24 cellular contexts compared by ENCODE assay signal in genomic region chr3:84998545-84998944, GRCh38. TPM values are rescaled to one million over a fixed set of nuclear protein-coding genes. Genes with fewer than 3 reads are reported as not detected.
A peak's percentile ranks its signal among the peaks of the same experiment; 100 is the strongest.
DNase-seq lines count a peak whose midpoint lies in the region; ATAC-seq, FAIRE-seq and TF ChIP-seq lines count a peak whose summit lies in the region.
"Had no signal": no experiment of that assay in that cellular context is flagged by ENCODE, and none has a peak within 500 bp of the region (broad histone marks: within the 10 kb centered on the region; RNA-seq: fewer than 3 reads in every experiment).

No MANE protein-coding gene starts in this region.

- H3K36me3 Mint-ChIP-seq in Caco-2 (ENCODE audit: insufficient read depth, unreplicated experiment) = no peaks in the 10 kb centered on the region
- H3K36me3 Mint-ChIP-seq: CD14-positive monocyte; CD8-positive, alpha-beta memory T cell had no signal

- H3K4me1 Mint-ChIP-seq in Caco-2 (ENCODE audit: low read depth, unreplicated experiment) = no peaks in the 10 kb centered on the region
- H3K4me1 Mint-ChIP-seq: CD14-positive monocyte; CD8-positive, alpha-beta memory T cell had no signal

- H3K9ac ChIP-seq in liver (ENCODE audit: low read depth in 1 of 2, low read length in 2 of 2) = no peak overlapping the region
- no peak overlapping the region for H3K9ac ChIP-seq in HepG2 (ENCODE audit: insufficient read depth, low read depth, low read length)
- H3K9ac ChIP-seq: BLaER1 treated with 17β-estradiol and CSF1 and Interleukin-3, amounts not matched to agents 10 nM and 100 nM had no signal

- H3K4me2 ChIP-seq in HepG2 (ENCODE audit: low read depth, low read length) = no peak overlapping the region
- H3K4me2 ChIP-seq: A549; BLaER1 treated with 17β-estradiol and CSF1 and Interleukin-3, amounts not matched to agents 10 nM and 100 nM had no signal

- H3K27me3 Mint-ChIP-seq in Caco-2 (ENCODE audit: insufficient read depth, unreplicated experiment) = no peaks in the 10 kb centered on the region
- H3K27me3 Mint-ChIP-seq: CD4-positive, alpha-beta T cell; CD8-positive, alpha-beta memory T cell had no signal

- no peaks in the 10 kb centered on the region for H3K36me3 ChIP-seq in liver (ENCODE audit: control insufficient read depth in 4 of 4, insufficient read depth in 3 of 4, low read depth in 1 of 4, low read length in 3 of 4)
- H3K36me3 ChIP-seq in HepG2 (replicated peaks in 1 of 2; ENCODE audit: control insufficient read depth in 1 of 2, insufficient read depth in 2 of 2, low read length in 2 of 2) = no peaks in the 10 kb centered on the region
- no peaks in the 10 kb centered on the region for H3K36me3 ChIP-seq in right lobe of liver
- H3K36me3 ChIP-seq in H7 (replicated peaks; ENCODE audit: control insufficient read depth, insufficient read depth, low read length) = no peaks in the 10 kb centered on the region
- H3K36me3 ChIP-seq in Caco-2 (ENCODE audit: control insufficient read depth, insufficient read depth, low read length) = no peaks in the 10 kb centered on the region
- H3K36me3 ChIP-seq: BE2C; BLaER1 treated with 17β-estradiol and CSF1 and Interleukin-3, amounts not matched to agents 10 nM and 100 nM had no signal

- DNase-seq in HepG2 (ENCODE audit: low spot score) (no peak), cerebellar nuclear complex (lab: John Stamatoyannopoulos, UW) (peak; percentile 2 to 48), right lobe of liver (peak in 1 of 3 donors; percentile 51), H7 (no peak), Caco-2 (no peak)
- DNase-seq: 8988T; ACHN; AML-193; BE2C; Calu3; CD4-positive, alpha-beta T cell; CD8-positive, alpha-beta memory T cell; DMS79; EL; GF-D8; GOT3; HCEC 1CT had no signal

- H3K27ac Mint-ChIP-seq in Caco-2 (ENCODE audit: unreplicated experiment) = no peak overlapping the region
- H3K27ac Mint-ChIP-seq: CD14-positive monocyte; CD4-positive, alpha-beta T cell; CD8-positive, alpha-beta memory T cell had no signal

- no peak overlapping the region for H2AFZ ChIP-seq in HepG2 (ENCODE audit: low read length)

- no peak overlapping the region for H3K4me3 Mint-ChIP-seq in Caco-2 (ENCODE audit: unreplicated experiment)
- H3K4me3 Mint-ChIP-seq: CD14-positive monocyte; CD4-positive, alpha-beta T cell; CD8-positive, alpha-beta memory T cell had no signal

- H3K27me3 ChIP-seq in liver (ENCODE audit: control insufficient read depth in 4 of 4, insufficient read depth in 4 of 4, low read length in 3 of 4) = no peaks in the 10 kb centered on the region
- H3K27me3 ChIP-seq in HepG2 (ENCODE audit: control insufficient read depth in 1 of 2, insufficient read depth in 2 of 2, low read length in 2 of 2) = no peaks in the 10 kb centered on the region; a peak in 1 of 5 replicates
- H3K27me3 ChIP-seq in right lobe of liver = no peaks in the 10 kb centered on the region
- no peaks in the 10 kb centered on the region for H3K27me3 ChIP-seq in H7 (ENCODE audit: control insufficient read depth, insufficient read depth, low read length)
- H3K27me3 ChIP-seq in Caco-2 (replicated peaks; ENCODE audit: control insufficient read depth, insufficient read depth, low read length) = no peaks in the 10 kb centered on the region
- H3K27me3 ChIP-seq: BE2C; BLaER1 treated with 17β-estradiol and CSF1 and Interleukin-3, amounts not matched to agents 10 nM and 100 nM had no signal

- H3K27ac ChIP-seq in liver (ENCODE audit: low read depth in 1 of 2, low read length in 2 of 2) (no peak overlapping the region), HepG2 (ENCODE audit: extremely low read length, insufficient read depth, low read length) (no peak overlapping the region), right lobe of liver (no peak overlapping the region)
- H3K27ac ChIP-seq: A549; BLaER1 treated with 17β-estradiol and CSF1 and Interleukin-3, amounts not matched to agents 10 nM and 100 nM had no signal

- in situ Hi-C loops in HepG2 (cut with HindIII; ENCODE audit: extremely low pct_ligation_motif_present, low pct_unique_long_range_greater_than_20kb) = no loop called here

- WGBS in liver = 26% methylated on average over 3 of the region's 3 CpGs
- WGBS in HepG2 (ENCODE audit: low lambda C conversion rate) = 8% methylated on average over 3 of the region's 3 CpGs
- WGBS in right lobe of liver (ENCODE audit: insufficient coverage, low coverage, low lambda C conversion rate, missing lambda C conversion rate) = 32% methylated on average over 3 of the region's 3 CpGs

- ATAC-seq in HepG2 (no peak), right lobe of liver (peak; percentile 75 to 87 (median 82))
- ATAC-seq: A549 had no signal

- intact Hi-C loops in HepG2 (cut with micrococcal nuclease; ENCODE audit: unreplicated experiment) = no loop called here
- intact Hi-C loops in right lobe of liver (cut with DNase I) = no loop called here
- intact Hi-C loops in Caco-2 (cut with micrococcal nuclease; ENCODE audit: unreplicated experiment) = no loop called here

- H3K79me2 ChIP-seq in HepG2 (ENCODE audit: insufficient read depth, low read length) = no peaks in the 10 kb centered on the region

- POLR2A ChIA-PET in HepG2 (lab: Yijun Ruan, JAX) (no interaction called here), Caco-2 (lab: Charles Lee) (no interaction called here)

- CTCF ChIA-PET in HepG2 (lab: Yijun Ruan, JAX; ENCODE audit: low intra/inter-chr PET ratio, low total read pairs) (no interaction called here), Caco-2 (lab: Charles Lee) (no interaction called here)

- TF ChIP-seq CTCF in liver (IDR thresholded peaks at IDR 0.05; ENCODE audit: low read depth, low read length, missing input control) (no peak), HepG2 (CRISPR knock-in tag; IDR thresholded peaks at IDR 0.05) (no peak), right lobe of liver (IDR thresholded peaks at IDR 0.05) (no peak), Caco-2 (IDR thresholded peaks at IDR 0.05; ENCODE audit: insufficient read depth in 1 of 2, low read depth in 1 of 2, low read length in 1 of 2, severe bottlenecking in 1 of 2, unreplicated experiment in 1 of 2) (no peak)

- TF ChIP-seq POLR2A in HepG2 (IDR thresholded peaks at IDR 0.05; ENCODE audit: insufficient read depth in 1 of 2, low read depth in 2 of 2, low read length in 2 of 2) (no peak), right lobe of liver (IDR thresholded peaks at IDR 0.05) (no peak)

- H3K4me3 ChIP-seq in liver (ENCODE audit: low read depth in 1 of 3, low read length in 3 of 3) = no peak overlapping the region
- H3K4me3 ChIP-seq in HepG2 (replicated peaks in 1 of 3; ENCODE audit: insufficient read depth in 1 of 3, low read depth in 2 of 3, low read length in 3 of 3) = no peak overlapping the region
- no peak overlapping the region for H3K4me3 ChIP-seq in right lobe of liver
- no peak overlapping the region for H3K4me3 ChIP-seq in H7 (ENCODE audit: insufficient read depth, low read depth, low read length)
- no peak overlapping the region for H3K4me3 ChIP-seq in Caco-2 (ENCODE audit: low read depth, low read length)
- H3K4me3 ChIP-seq: A549; BLaER1 treated with 17β-estradiol and CSF1 and Interleukin-3, amounts not matched to agents 10 nM and 100 nM had no signal

- H3K4me1 ChIP-seq in liver (ENCODE audit: control insufficient read depth in 4 of 4, insufficient read depth in 4 of 4, low read length in 3 of 4) (peaks cover 0 to 7% (median 4%) of the 10 kb centered on the region in 4 donors), HepG2 (ENCODE audit: insufficient read depth, low read length) (no peaks in the 10 kb centered on the region), right lobe of liver (peaks cover 0 to 9% (median 0%) of the 10 kb centered on the region in 4 donors), Caco-2 (no peaks in the 10 kb centered on the region)
- H3K4me1 ChIP-seq: A549; BLaER1 treated with 17β-estradiol and CSF1 and Interleukin-3, amounts not matched to agents 10 nM and 100 nM had no signal

- no peak for TF ChIP-seq EP300 in HepG2 (IDR thresholded peaks at IDR 0.05; ENCODE audit: low read depth in 2 of 2, low read length in 2 of 2)
- TF ChIP-seq EP300 in HepG2 (CRISPR knock-in tag; IDR thresholded peaks at IDR 0.05; ENCODE audit: borderline replicate concordance) = no peak

- H4K20me1 ChIP-seq in HepG2 (ENCODE audit: insufficient read depth, low read length) = no peaks in the 10 kb centered on the region
- H4K20me1 ChIP-seq: BLaER1 treated with 17β-estradiol and CSF1 and Interleukin-3, amounts not matched to agents 10 nM and 100 nM had no signal

- H3K9me3 Mint-ChIP-seq in Caco-2 (ENCODE audit: unreplicated experiment) = no peaks in the 10 kb centered on the region

- TF ChIP-seq RAD21 in liver (IDR thresholded peaks at IDR 0.05) (no peak), HepG2 (CRISPR knock-in tag; IDR thresholded peaks at IDR 0.05) (no peak)

- BruUV-seq in HepG2 (replicated peaks; lab: Mats Ljungman, UMichigan) = no TSS peak
- no TSS peak for BruUV-seq in Caco-2 (replicated peaks; lab: Mats Ljungman, UMichigan)

- FAIRE-seq in HepG2 (lab: Jason Lieb, UNC) = no peak
- FAIRE-seq: A549, GM12891, GM18507, H54 had no signal

- H3K9me3 ChIP-seq in liver (ENCODE audit: control insufficient read depth in 4 of 4, low read length in 3 of 4) (no peaks in the 10 kb centered on the region), HepG2 (ENCODE audit: low read length) (no peaks in the 10 kb centered on the region), right lobe of liver (no peaks in the 10 kb centered on the region), Caco-2 (no peaks in the 10 kb centered on the region)
- H3K9me3 ChIP-seq: A549; BE2C; BLaER1 treated with 17β-estradiol and CSF1 and Interleukin-3, amounts not matched to agents 10 nM and 100 nM had no signal

RNA-seq across cellular contexts. Expression of gene CADM2, which starts 39.8 kb away (rescaled TPM):
- total RNA-seq in liver (under 1 TPM; 0.37 to 0.92 TPM), HepG2 (2016; rRNA removed; fragmentation: Illumina TruSeq; extraction: Trizol) (not detected in 2 replicates), right lobe of liver (1 to 10 TPM in 2 of 6 experiments, under 1 TPM in 4; under 0.01 to 1.7 (median 0.15) TPM), Caco-2 (2022) (not detected in 2 replicates)
- polyA plus RNA-seq in liver (under 1 TPM; 0.35 to 0.65 TPM), HepG2 (2011; rRNA removed) (not detected in 2 replicates)
- not detected in 2 replicates for total RNA-seq in HepG2 (2016; cell fraction: cytosol; rRNA removed; fragmentation: Illumina TruSeq; extraction: Trizol; ENCODE audit: low read depth)
- total RNA-seq in HepG2 (2016; cell fraction: insoluble cytoplasmic fraction; rRNA removed; fragmentation: Illumina TruSeq; extraction: Trizol) = not detected in 2 replicates
- not detected in 2 replicates for total RNA-seq in HepG2 (2016; cell fraction: membrane; rRNA removed; fragmentation: Illumina TruSeq; extraction: Trizol)
- not detected in 2 replicates for total RNA-seq in HepG2 (2016; cell fraction: nucleus; rRNA removed; fragmentation: Illumina TruSeq; extraction: Trizol)
- polyA plus RNA-seq in HepG2 (2011; cell fraction: cytosol; rRNA removed) = 0.04 TPM in 1 of 2 replicates, not detected in the other
- 0.21 TPM in 1 of 2 replicates, not detected in the other for polyA plus RNA-seq in HepG2 (2011; cell fraction: nucleus; rRNA removed)
- not detected in 2 replicates for polyA plus RNA-seq in HepG2 (2012)
- not detected in 2 replicates for polyA plus RNA-seq in HepG2 (2016; cell fraction: cytosol; fragmentation: Illumina TruSeq; extraction: Trizol; ENCODE audit: low read depth)
- polyA plus RNA-seq in HepG2 (2016; cell fraction: insoluble cytoplasmic fraction; fragmentation: Illumina TruSeq; extraction: Trizol; ENCODE audit: low read depth) = not detected in 2 replicates
- polyA plus RNA-seq in HepG2 (2016; cell fraction: membrane; fragmentation: Illumina TruSeq; extraction: Trizol; ENCODE audit: low read depth) = not detected in 2 replicates
- not detected in 2 replicates for polyA plus RNA-seq in HepG2 (2016; cell fraction: nucleus; fragmentation: Illumina TruSeq; extraction: Trizol; ENCODE audit: insufficient read depth, low read depth)
- 0.12 TPM in 1 of 2 replicates, not detected in the other for polyA minus RNA-seq in HepG2 (2011; rRNA and poly(A)+ RNA removed; ENCODE audit: low replicate concordance)
- polyA minus RNA-seq in HepG2 (2011; cell fraction: cytosol; rRNA and poly(A)+ RNA removed) = not detected in 2 replicates
- polyA minus RNA-seq in HepG2 (2011; cell fraction: nucleus; rRNA and poly(A)+ RNA removed) = not detected in 2 replicates
- 1.8 and 2.7 TPM in 2 replicates for total RNA-seq in H7 (2014; rRNA removed; shearing (Covaris generic))
- polyA plus RNA-seq: CD14-positive monocyte; CD8-positive, alpha-beta memory T cell had no signal

Comparison
In these comparisons a context has a peak if more than half of its experiments do, and no peak if none do; other contexts are left out.
1. DNase-seq: peak in cerebellar nuclear complex (2 of 2); none in HepG2 (single experiment), H7 (single experiment) and Caco-2 (0 of 2).